ENCODE assay signal across 10 cellular contexts in the genomic region with DNA sequence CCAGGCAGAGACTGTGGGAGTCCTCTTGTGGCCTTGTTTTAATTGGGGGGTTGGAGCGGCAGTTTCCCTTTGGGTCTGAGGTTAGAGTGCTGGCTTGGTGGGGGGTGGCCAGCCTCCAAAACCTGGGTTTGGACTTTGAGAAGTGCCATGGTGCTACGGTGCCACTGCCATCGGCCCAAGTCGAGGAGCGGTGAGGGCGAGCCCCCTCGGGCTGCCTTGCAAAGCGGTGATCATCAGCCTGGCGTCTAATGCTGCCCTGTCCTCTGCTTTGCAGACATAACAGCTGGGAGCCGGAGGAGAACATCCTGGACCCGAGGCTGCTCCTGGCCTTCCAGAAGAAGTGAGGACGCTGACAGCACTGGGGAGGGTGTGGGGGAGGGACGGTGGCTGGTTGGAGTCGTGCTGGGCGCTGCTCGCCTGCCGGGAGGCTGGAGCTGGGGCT. TPM values are rescaled to one million over a fixed set of nuclear protein-coding genes. Genes with fewer than 3 reads are reported as not detected.
DNase-seq lines count a peak whose midpoint lies in the region; ATAC-seq and TF ChIP-seq lines count a peak whose summit lies in the region.
"Had no signal": no experiment of that assay in that cellular context is flagged by ENCODE, and none has a peak within 500 bp of the region (broad histone marks: within the 10 kb centered on the region; RNA-seq: fewer than 3 reads in every experiment).

No MANE protein-coding gene starts in this region.

- 23% methylated on average over 9 of the region's 17 CpGs; no CpG with 5 or more reads in 1 of the 2 experiments for WGBS in IMR-90 (ENCODE audit: extremely low coverage in 2 of 2, insufficient read length in 1 of 2), 2 experiments

- no peak for TF ChIP-seq CTCF in BJ (IDR thresholded peaks at IDR 0.05; ENCODE audit: insufficient read depth, low read depth, low read length)
- TF ChIP-seq CTCF in IMR-90 (conservative IDR thresholded peaks at IDR 0.05; ENCODE audit: low read depth, low read length): no peak
- no peak for TF ChIP-seq CTCF in brain (conservative IDR thresholded peaks at IDR 0.05)
- no peak for TF ChIP-seq CTCF in mesothelial cell of epicardium (IDR thresholded peaks at IDR 0.05; ENCODE audit: unreplicated experiment)
- no peak for TF ChIP-seq CTCF in GM10248 (IDR thresholded peaks at IDR 0.05; ENCODE audit: control extremely low read depth, extremely low read depth, low read depth, missing control alignments)

- no TSS peak for BruUV-seq in IMR-90 (replicated peaks; lab: Mats Ljungman, UMichigan)

- H4K20me1 ChIP-seq in IMR-90 (ENCODE audit: insufficient read depth, low read length): peaks cover 3% of the 10 kb centered on the region; the same call in 1 of the 2 replicates

- 0 out of 2 replicates have a peak, but pooled peaks cover 3% of the 10 kb centered on the region for H3K9me3 ChIP-seq in IMR-90 (ENCODE audit: control insufficient read depth, insufficient read depth, low read length)

- TF ChIP-seq RAD21 in IMR-90 (IDR thresholded peaks at IDR 0.05; ENCODE audit: low read length): no peak

- peak overlapping the region; percentile 95 for H2AFZ ChIP-seq in IMR-90 (replicated peaks; ENCODE audit: low read length, poor library complexity)

- H3K4me2 ChIP-seq in IMR-90 (ENCODE audit: low read depth, low read length): peak overlapping the region; percentile 66

- H3K4me3 ChIP-seq in BJ (ENCODE audit: low read depth, low read length): peak overlapping the region; percentile 61
- peak overlapping the region; percentile 83 for H3K4me3 ChIP-seq in IMR-90 (ENCODE audit: insufficient read depth, low read depth, low read length)

- H2AK9ac ChIP-seq in IMR-90 (replicated peaks; ENCODE audit: low read depth, low read length, poor library complexity): peak overlapping the region; percentile 80

- H3K36me3 Mint-ChIP-seq in brain: peaks cover 16% of the 10 kb centered on the region
- H3K36me3 Mint-ChIP-seq in mesothelial cell of epicardium: peaks cover 26% of the 10 kb centered on the region

- H3K27ac Mint-ChIP-seq in brain (peak overlapping the region; percentile 87 to 98 (median 92)), mesothelial cell of epicardium (peak overlapping the region; percentile 87)

- peak overlapping the region; percentile 94 to 99 (median 95) for H3K4me3 Mint-ChIP-seq in brain
- H3K4me3 Mint-ChIP-seq in mesothelial cell of epicardium: peak overlapping the region; percentile 92

- dilution Hi-C loops in IMR-90 (cut with HindIII; ENCODE audit: low sequenced_read_pairs, unreplicated experiment): no loop called here

- H3K9me1 ChIP-seq in IMR-90 (ENCODE audit: insufficient read depth, low read length): no peaks in the 10 kb centered on the region

- no peak overlapping the region for H3K56ac ChIP-seq in IMR-90 (ENCODE audit: extremely low read depth, insufficient read depth, low read length)

- no peaks in the 10 kb centered on the region; a peak in 1 of 4 replicates for H3K79me1 ChIP-seq in IMR-90 (ENCODE audit: low read depth in 1 of 2, low read length in 2 of 2)

- in situ Hi-C loops in IMR-90 (cut with MboI; ENCODE audit: low sequenced_read_pairs): no loop called here

- H3K36me3 ChIP-seq in BJ (ENCODE audit: control insufficient read depth, insufficient read depth, low read length): no peaks in the 10 kb centered on the region
- no peaks in the 10 kb centered on the region; the same call in 1 of the 2 replicates for H3K36me3 ChIP-seq in IMR-90 (ENCODE audit: control insufficient read depth, insufficient read depth, low read length)

- peaks cover 7% of the 10 kb centered on the region for H3K27me3 Mint-ChIP-seq in brain
- H3K27me3 Mint-ChIP-seq in mesothelial cell of epicardium (ENCODE audit: low read depth): peaks cover 9% of the 10 kb centered on the region

- no peak overlapping the region for H3K23ac ChIP-seq in IMR-90 (ENCODE audit: low read depth, low read length)

- no peak for ATAC-seq in IMR-90 (ENCODE audit: low read depth)

- DNase-seq in BJ (ENCODE audit: low read depth) (no peak), IMR-90 (no peak), mesothelial cell of epicardium (ENCODE audit: low spot score in 2 of 2, unreplicated experiment in 2 of 2) (no peak), GM10248 (ENCODE audit: extremely low spot score) (no peak), NOMO-1 treated with DMSO at 0.1 percent for 48 hours (lab: John Stamatoyannopoulos, UW; ENCODE audit: unreplicated experiment) (no peak), LoVo (ENCODE audit: low spot score) (no peak), SKM-1 treated with dmso at 0.1 percent for 144 hours (lab: John Stamatoyannopoulos, UW; ENCODE audit: unreplicated experiment) (no peak)
- DNase-seq: T1000 had no signal

- H3K27me3 ChIP-seq in BJ (ENCODE audit: control insufficient read depth, insufficient read depth, low read length) (peaks cover 19% of the 10 kb centered on the region), IMR-90 (ENCODE audit: control insufficient read depth, insufficient read depth, low read length) (peaks cover 32% of the 10 kb centered on the region)

- H2BK20ac ChIP-seq in IMR-90 (ENCODE audit: low read depth, low read length): no peak overlapping the region

- H2BK5ac ChIP-seq in IMR-90 (ENCODE audit: low read depth, low read length, poor library complexity, severe bottlenecking): no peak overlapping the region

- no peak for TF ChIP-seq POLR2A in IMR-90 (IDR thresholded peaks at IDR 0.05; ENCODE audit: low read depth, low read length)

- CTCF ChIA-PET in BJ (lab: Yijun Ruan, JAX) (interaction anchor here (0.8 to 2.9 kb wide), 4 partner anchors 8 to 47 kb away, joined by 3 to 15 read pairs (median 3); no protein-coding TSS in a partner anchor), IMR-90 (lab: Yijun Ruan, JAX) (interaction anchor here (0.6 kb wide), 1 partner anchor 20 kb away, joined by 3 read pairs; no protein-coding TSS in a partner anchor), GM10248 (lab: Yijun Ruan, JAX) (interaction anchor here (0.7 to 1.2 kb wide), 3 partner anchors 10 to 32 kb away, joined by 3 to 4 read pairs (median 3); a partner anchor contains a TSS)

- H3K4me1 ChIP-seq in IMR-90 (ENCODE audit: control insufficient read depth, insufficient read depth, low read length): peaks cover 3% of the 10 kb centered on the region; the same call in 1 of the 2 replicates

- no peak overlapping the region for H4K5ac ChIP-seq in IMR-90 (ENCODE audit: low read depth, low read length)

- H3K4me1 Mint-ChIP-seq in brain (peaks cover 58% of the 10 kb centered on the region), mesothelial cell of epicardium (peaks cover 30% of the 10 kb centered on the region)

- H4K8ac ChIP-seq in IMR-90 (ENCODE audit: low read depth in 2 of 2, low read length in 2 of 2): no peak overlapping the region

- POLR2A ChIA-PET in BJ (lab: Charles Lee) (no interaction called here), IMR-90 (lab: Charles Lee; ENCODE audit: unreplicated experiment) (no interaction called here), GM10248 (lab: Yijun Ruan, JAX) (no interaction called here)

- H2BK15ac ChIP-seq in IMR-90 (ENCODE audit: low read depth, low read length): no peak overlapping the region

- no peak overlapping the region for H3K27ac ChIP-seq in IMR-90 (ENCODE audit: insufficient read depth, low read length)
- H3K27ac ChIP-seq: epithelial cell of prostate had no signal

- no peak overlapping the region for H3K18ac ChIP-seq in IMR-90 (ENCODE audit: low read depth, low read length)

- no peak overlapping the region for H3K4ac ChIP-seq in IMR-90 (ENCODE audit: low read depth, low read length)

- intact Hi-C loops in IMR-90 (cut with micrococcal nuclease): no loop called here

- H2BK120ac ChIP-seq in IMR-90 (ENCODE audit: low read depth, low read length): no peak overlapping the region

- H3K9ac ChIP-seq in IMR-90 (ENCODE audit: low read depth, low read length): no peak overlapping the region

- no peak overlapping the region for H4K91ac ChIP-seq in IMR-90 (ENCODE audit: insufficient read depth, low read depth, low read length)

- no peaks in the 10 kb centered on the region for H3K9me3 Mint-ChIP-seq in brain
- no peaks in the 10 kb centered on the region for H3K9me3 Mint-ChIP-seq in mesothelial cell of epicardium

- H2AK5ac ChIP-seq in IMR-90 (ENCODE audit: low read depth, low read length): peak overlapping the region; percentile 58; the same call in 1 of the 2 replicates

- no peak overlapping the region for H3K14ac ChIP-seq in IMR-90 (replicated peaks; ENCODE audit: low read depth, low read length)

RNA-seq across cellular contexts. Expression of a gene that starts 1.2 kb away (rescaled TPM):
- polyA plus RNA-seq in BJ (2011; rRNA removed): 0.74 and 1.5 TPM in 2 replicates
- 1.3 and 1.8 TPM in 2 replicates for polyA minus RNA-seq in BJ (2011; rRNA and poly(A)+ RNA removed)
- 2.0 and 2.2 TPM in 2 replicates for total RNA-seq in IMR-90 (2012; rRNA removed)
- 3.2 and 4.0 TPM in 2 replicates for polyA plus RNA-seq in IMR-90 (2012; rRNA removed)
- 2.9 and 4.0 TPM in 2 replicates for polyA plus RNA-seq in IMR-90 (2012; cell fraction: cytosol; rRNA removed)
- polyA plus RNA-seq in IMR-90 (2012; cell fraction: nucleus; rRNA removed; ENCODE audit: low replicate concordance): 4.3 and 7.7 TPM in 2 replicates
- 36.4 TPM for polyA plus RNA-seq in brain (ENCODE audit: insufficient read depth, low read depth, low replicate concordance)
- 47.1 to 49.7 TPM (median 48.6 TPM) in 3 replicates for total RNA-seq in mesothelial cell of epicardium

RNA-seq across cellular contexts. Expression of a gene that starts 17.8 kb away (rescaled TPM):
- polyA plus RNA-seq in BJ (2011; rRNA removed): 0.32 and 0.47 TPM in 2 replicates
- 0.52 and 0.57 TPM in 2 replicates for polyA minus RNA-seq in BJ (2011; rRNA and poly(A)+ RNA removed)
- total RNA-seq in IMR-90 (2012; rRNA removed): 5.3 and 5.4 TPM in 2 replicates
- polyA plus RNA-seq in IMR-90 (2012; rRNA removed): 2.4 and 3.2 TPM in 2 replicates
- polyA plus RNA-seq in IMR-90 (2012; cell fraction: cytosol; rRNA removed): 0.49 and 1.0 TPM in 2 replicates
- 1.4 and 2.6 TPM in 2 replicates for polyA plus RNA-seq in IMR-90 (2012; cell fraction: nucleus; rRNA removed; ENCODE audit: low replicate concordance)
- polyA plus RNA-seq in brain (ENCODE audit: insufficient read depth, low read depth, low replicate concordance): 9.4 TPM
- total RNA-seq in mesothelial cell of epicardium: 15.5 to 18.6 TPM (median 16.3 TPM) in 3 replicates

RNA-seq across cellular contexts. Expression of a gene that starts 48.4 kb away (rescaled TPM):
- polyA plus RNA-seq in BJ (2011; rRNA removed) (not detected in 2 replicates), IMR-90 (2012; rRNA removed) (not detected in 2 replicates), brain (ENCODE audit: insufficient read depth, low read depth, low replicate concordance) (not detected)
- polyA minus RNA-seq in BJ (2011; rRNA and poly(A)+ RNA removed): not detected in 2 replicates
- total RNA-seq in IMR-90 (2012; rRNA removed) (not detected in 2 replicates), mesothelial cell of epicardium (not detected in 3 replicates)
- not detected in 2 replicates for polyA plus RNA-seq in IMR-90 (2012; cell fraction: cytosol; rRNA removed)
- not detected in 2 replicates for polyA plus RNA-seq in IMR-90 (2012; cell fraction: nucleus; rRNA removed; ENCODE audit: low replicate concordance)
